In genomic region chr17:76262732-76263344, GRCh38 we compare ENCODE assay signal across 8 cellular contexts. TPM values are rescaled to one million over a fixed set of nuclear protein-coding genes. Genes with fewer than 3 reads are reported as not detected.
DNase-seq lines count a peak whose midpoint lies in the region; ATAC-seq and TF ChIP-seq lines count a peak whose summit lies in the region.

No MANE protein-coding gene starts in this region.

- peak overlapping the region in 1 of 2 experiments; percentile 39; a peak in 1 of 4 replicates for H4K8ac ChIP-seq in IMR-90 (ENCODE audit: low read depth in 2 of 2, low read length in 2 of 2)

- POLR2A ChIA-PET in IMR-90 (lab: Charles Lee; ENCODE audit: unreplicated experiment): interaction anchor here (0.6 kb wide), 1 partner anchor 587 kb away, joined by 3 read pairs; no protein-coding TSS in a partner anchor

- no peak overlapping the region for H3K9ac ChIP-seq in IMR-90 (ENCODE audit: low read depth, low read length)

- H2BK5ac ChIP-seq in IMR-90 (ENCODE audit: low read depth, low read length, poor library complexity, severe bottlenecking): no peak overlapping the region

- peak overlapping the region; percentile 49 for H2BK120ac ChIP-seq in IMR-90 (ENCODE audit: low read depth, low read length)

- peak overlapping the region; percentile 28 for H2BK20ac ChIP-seq in IMR-90 (ENCODE audit: low read depth, low read length)

- H2AK5ac ChIP-seq in IMR-90 (ENCODE audit: low read depth, low read length): peak overlapping the region; percentile 35

- H4K5ac ChIP-seq in IMR-90 (ENCODE audit: low read depth, low read length): no peak overlapping the region

- H3K4me3 Mint-ChIP-seq in Calu3 (ENCODE audit: low read depth, unreplicated experiment): peak overlapping the region; percentile 66
- peak overlapping the region; percentile 81 for H3K4me3 Mint-ChIP-seq in T-helper 2 cell treated with Interferon-gamma antibody and Interleukin-4, amounts not matched to agents 5 μg/mL and 100 μg/mL, for 36 hours

- TF ChIP-seq CTCF in Calu3 (IDR thresholded peaks at IDR 0.05; ENCODE audit: unreplicated experiment): no peak
- TF ChIP-seq CTCF in IMR-90 (conservative IDR thresholded peaks at IDR 0.05; ENCODE audit: low read depth, low read length): no peak

- H2AK9ac ChIP-seq in IMR-90 (replicated peaks; ENCODE audit: low read depth, low read length, poor library complexity): no peak overlapping the region

- H3K4me2 ChIP-seq in IMR-90 (ENCODE audit: low read depth, low read length): no peak overlapping the region

- no peak overlapping the region for H4K91ac ChIP-seq in IMR-90 (ENCODE audit: insufficient read depth, low read depth, low read length)

- no peaks in the 10 kb centered on the region for H3K27me3 Mint-ChIP-seq in Calu3 (ENCODE audit: unreplicated experiment)
- no peaks in the 10 kb centered on the region for H3K27me3 Mint-ChIP-seq in T-helper 2 cell treated with Interferon-gamma antibody and Interleukin-4, amounts not matched to agents 5 μg/mL and 100 μg/mL, for 36 hours (ENCODE audit: low read depth)

- H3K9me3 ChIP-seq in IMR-90 (ENCODE audit: control insufficient read depth, insufficient read depth, low read length): no peaks in the 10 kb centered on the region

- H3K27ac ChIP-seq in IMR-90 (ENCODE audit: insufficient read depth, low read length) (no peak overlapping the region), caudate nucleus (ENCODE audit: low read depth, low read length) (no peak overlapping the region)

- in situ Hi-C loops in IMR-90 (cut with MboI; ENCODE audit: low sequenced_read_pairs): no loop called here

- BruUV-seq in Calu3 (replicated peaks; lab: Mats Ljungman, UMichigan) (no TSS peak), IMR-90 (replicated peaks; lab: Mats Ljungman, UMichigan) (no TSS peak)

- H4K20me1 ChIP-seq in IMR-90 (ENCODE audit: insufficient read depth, low read length): no peaks in the 10 kb centered on the region

- peaks cover 15% of the 10 kb centered on the region for H3K9me1 ChIP-seq in IMR-90 (ENCODE audit: insufficient read depth, low read length)

- H3K36me3 Mint-ChIP-seq in Calu3 (ENCODE audit: insufficient read depth, unreplicated experiment): peaks cover 59% of the 10 kb centered on the region
- peaks cover 15% of the 10 kb centered on the region for H3K36me3 Mint-ChIP-seq in T-helper 2 cell treated with Interferon-gamma antibody and Interleukin-4, amounts not matched to agents 5 μg/mL and 100 μg/mL, for 36 hours (ENCODE audit: low read depth)

- H3K36me3 ChIP-seq in IMR-90 (ENCODE audit: control insufficient read depth, insufficient read depth, low read length): no peaks in the 10 kb centered on the region; the same call in 1 of the 2 replicates

- peak; percentile 81 for DNase-seq in Calu3
- no peak for DNase-seq in IMR-90
- no peak for DNase-seq in T-helper 2 cell treated with Interferon-gamma antibody and Interleukin-4, amounts not matched to agents 5 μg/mL and 100 μg/mL, for 36 hours (ENCODE audit: low spot score)
- DNase-seq in kidney tubule cell (ENCODE audit: low spot score): peak; percentile 88
- DNase-seq in caudate nucleus (lab: John Stamatoyannopoulos, UW): no peak

- H3K27me3 ChIP-seq in IMR-90 (ENCODE audit: control insufficient read depth, insufficient read depth, low read length): no peaks in the 10 kb centered on the region

- CTCF ChIA-PET in Calu3 (lab: Charles Lee): interaction anchor here (0.6 to 1.8 kb wide), 9 partner anchors 11 to 480 kb away, joined by 3 to 11 read pairs (median 5); no protein-coding TSS in a partner anchor
- CTCF ChIA-PET in IMR-90 (lab: Yijun Ruan, JAX): no interaction called here

- peak overlapping the region; percentile 4 for H2AFZ ChIP-seq in IMR-90 (replicated peaks; ENCODE audit: low read length, poor library complexity)

- intact Hi-C loops in Calu3 (cut with micrococcal nuclease; ENCODE audit: unreplicated experiment) (no loop called here), IMR-90 (cut with micrococcal nuclease) (no loop called here)

- ATAC-seq in IMR-90 (ENCODE audit: low read depth) (no peak), HG03565 (IDR thresholded peaks at IDR 0.05; ENCODE audit: unreplicated experiment) (no peak), GM19395 (IDR thresholded peaks at IDR 0.05; ENCODE audit: unreplicated experiment) (no peak), HG02973 (IDR thresholded peaks at IDR 0.05; ENCODE audit: unreplicated experiment) (no peak)

- 0 out of 2 replicates have a peak overlapping the region, but pooled peaks have one; percentile 55 for H3K14ac ChIP-seq in IMR-90 (replicated peaks; ENCODE audit: low read depth, low read length)

- dilution Hi-C loops in IMR-90 (cut with HindIII; ENCODE audit: low sequenced_read_pairs, unreplicated experiment): no loop called here

- peaks cover 16 to 28% of the 10 kb centered on the region in 2 experiments for H3K79me1 ChIP-seq in IMR-90 (ENCODE audit: low read depth in 1 of 2, low read length in 2 of 2)

- no peak overlapping the region for H3K18ac ChIP-seq in IMR-90 (ENCODE audit: low read depth, low read length)

- peak overlapping the region; percentile 93 for H3K27ac Mint-ChIP-seq in Calu3 (ENCODE audit: unreplicated experiment)
- peak overlapping the region; percentile 91 for H3K27ac Mint-ChIP-seq in T-helper 2 cell treated with Interferon-gamma antibody and Interleukin-4, amounts not matched to agents 5 μg/mL and 100 μg/mL, for 36 hours

- 93% methylated on average over 5 of the region's 9 CpGs; no CpG with 5 or more reads in 1 of the 2 experiments for WGBS in IMR-90 (ENCODE audit: extremely low coverage in 2 of 2, insufficient read length in 1 of 2), 2 experiments

- H3K56ac ChIP-seq in IMR-90 (ENCODE audit: extremely low read depth, insufficient read depth, low read length): no peak overlapping the region

- no peaks in the 10 kb centered on the region for H3K9me3 Mint-ChIP-seq in Calu3 (ENCODE audit: low read depth, unreplicated experiment)
- no peaks in the 10 kb centered on the region for H3K9me3 Mint-ChIP-seq in T-helper 2 cell treated with Interferon-gamma antibody and Interleukin-4, amounts not matched to agents 5 μg/mL and 100 μg/mL, for 36 hours

- H2BK15ac ChIP-seq in IMR-90 (ENCODE audit: low read depth, low read length): peak overlapping the region; percentile 64; the same call in 1 of the 3 replicates

- H3K23ac ChIP-seq in IMR-90 (ENCODE audit: low read depth, low read length): peak overlapping the region; percentile 31; the same call in 1 of the 2 replicates

- no peak for TF ChIP-seq POLR2A in IMR-90 (IDR thresholded peaks at IDR 0.05; ENCODE audit: low read depth, low read length)

- peaks cover 59% of the 10 kb centered on the region for H3K4me1 Mint-ChIP-seq in Calu3 (ENCODE audit: low read depth, unreplicated experiment)
- peaks cover 37% of the 10 kb centered on the region for H3K4me1 Mint-ChIP-seq in T-helper 2 cell treated with Interferon-gamma antibody and Interleukin-4, amounts not matched to agents 5 μg/mL and 100 μg/mL, for 36 hours (ENCODE audit: low read depth)

- peak overlapping the region; percentile 58 for H3K4ac ChIP-seq in IMR-90 (ENCODE audit: low read depth, low read length)

- peaks cover 6% of the 10 kb centered on the region for H3K4me1 ChIP-seq in IMR-90 (ENCODE audit: control insufficient read depth, insufficient read depth, low read length)

- H3K4me3 ChIP-seq in IMR-90 (ENCODE audit: insufficient read depth, low read depth, low read length): no peak overlapping the region

- no peak for TF ChIP-seq RAD21 in IMR-90 (IDR thresholded peaks at IDR 0.05; ENCODE audit: low read length)

TF ChIP-seq in IMR-90, 13 proteins besides CTCF, POLR2A, EP300 and RAD21 (continues in another document):
- TF ChIP-seq SMC3 (IDR thresholded peaks at IDR 0.05; ENCODE audit: low read depth, low read length): no peak
- TF ChIP-seq MAFK (IDR thresholded peaks at IDR 0.05; ENCODE audit: low read depth, low read length): no peak
- TF ChIP-seq CHD1 (IDR thresholded peaks at IDR 0.05; ENCODE audit: low read depth, low read length): no peak
- no peak for TF ChIP-seq ELK1 (IDR thresholded peaks at IDR 0.05; ENCODE audit: borderline replicate concordance, low read depth, low read length)
- TF ChIP-seq NFE2L2 (IDR thresholded peaks at IDR 0.05; ENCODE audit: low read depth, low read length): no peak
- no peak for TF ChIP-seq BHLHE40 (IDR thresholded peaks at IDR 0.05; ENCODE audit: low read depth, low read length)
- no peak for TF ChIP-seq FOS (IDR thresholded peaks at IDR 0.05; ENCODE audit: low read depth, low read length)
- TF ChIP-seq USF2 (IDR thresholded peaks at IDR 0.05; ENCODE audit: low read depth, low read length): no peak
- TF ChIP-seq RCOR1 (IDR thresholded peaks at IDR 0.05; ENCODE audit: insufficient replicate concordance, low read length): no peak
- no peak for TF ChIP-seq CEBPB (IDR thresholded peaks at IDR 0.05; ENCODE audit: low read depth, low read length)

RNA-seq across cellular contexts. Expression of gene UBALD2, which starts 2.3 kb away (rescaled TPM):
- total RNA-seq in Calu3 (2022) (74.3 and 87.9 TPM in 2 replicates), IMR-90 (2012; rRNA removed) (0.90 and 1.4 TPM in 2 replicates)
- 12.1 and 19.9 TPM in 2 replicates for polyA plus RNA-seq in IMR-90 (2012; rRNA removed)
- 11.6 and 33.1 TPM in 2 replicates for polyA plus RNA-seq in IMR-90 (2012; cell fraction: cytosol; rRNA removed)
- polyA plus RNA-seq in IMR-90 (2012; cell fraction: nucleus; rRNA removed; ENCODE audit: low replicate concordance): 14.2 and 21.7 TPM in 2 replicates

RNA-seq across cellular contexts. Expression of gene RNF157, which starts 22.5 kb away (rescaled TPM):
- total RNA-seq in Calu3 (2022): 15.3 and 17.6 TPM in 2 replicates
- 0.54 and 0.83 TPM in 2 replicates for total RNA-seq in IMR-90 (2012; rRNA removed)
- 1.1 and 1.3 TPM in 2 replicates for polyA plus RNA-seq in IMR-90 (2012; rRNA removed)
- 0.56 and 0.93 TPM in 2 replicates for polyA plus RNA-seq in IMR-90 (2012; cell fraction: cytosol; rRNA removed)
- 0.74 and 1.1 TPM in 2 replicates for polyA plus RNA-seq in IMR-90 (2012; cell fraction: nucleus; rRNA removed; ENCODE audit: low replicate concordance)

RNA-seq across cellular contexts. Expression of gene QRICH2, which starts 45.2 kb away (rescaled TPM):
- total RNA-seq in Calu3 (2022) (3.0 and 3.9 TPM in 2 replicates), IMR-90 (2012; rRNA removed) (3.9 and 4.8 TPM in 2 replicates)
- 4.3 and 4.7 TPM in 2 replicates for polyA plus RNA-seq in IMR-90 (2012; rRNA removed)
- 1.5 and 2.8 TPM in 2 replicates for polyA plus RNA-seq in IMR-90 (2012; cell fraction: cytosol; rRNA removed)
- 30.2 and 57.3 TPM in 2 replicates for polyA plus RNA-seq in IMR-90 (2012; cell fraction: nucleus; rRNA removed; ENCODE audit: low replicate concordance)

Comparison
In these comparisons a context has a peak if more than half of its experiments do, and no peak if none do; other contexts are left out.
1. DNase-seq: peak in Calu3 (single experiment) and kidney tubule cell (single experiment); none in IMR-90 (single experiment), T-helper 2 cell treated with Interferon-gamma antibody and Interleukin-4, amounts not matched to agents 5 μg/mL and 100 μg/mL, for 36 hours (single experiment) and caudate nucleus (0 of 61).
2. RNA of gene UBALD2, which starts 2.3 kb away (total RNA-seq): 74.3 to 87.9 TPM in Calu3; 0.90 to 1.4 TPM in IMR-90; every median in the first group is over 10 times any median in the second.